ENCODE assay signal across 32 cellular contexts in the genomic region with DNA sequence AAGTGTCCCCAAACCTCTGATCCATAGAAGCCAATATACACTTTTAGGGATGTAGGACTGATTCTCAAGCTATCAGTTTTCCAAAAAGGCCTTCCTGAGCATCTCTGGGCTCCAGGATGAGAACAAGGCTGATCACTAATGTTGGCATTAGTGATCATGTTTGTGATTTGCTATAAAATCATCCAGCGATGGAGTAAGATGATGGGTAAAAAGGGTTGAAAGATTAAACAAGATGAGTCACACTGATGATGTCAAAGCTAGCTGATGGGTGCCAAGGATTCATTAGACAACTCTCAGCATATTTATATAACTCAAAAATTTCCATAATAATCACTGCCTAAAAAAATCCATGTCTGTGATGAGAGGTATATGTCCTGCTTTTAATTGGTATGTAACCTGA. TPM values are rescaled to one million over a fixed set of nuclear protein-coding genes. Genes with fewer than 3 reads are reported as not detected.
"Had no signal": no experiment of that assay in that cellular context is flagged by ENCODE, and none has a peak within 500 bp of the region (broad histone marks: within the 10 kb centered on the region; RNA-seq: fewer than 3 reads in every experiment).

No MANE protein-coding gene starts in this region.

- H3K36me3 ChIP-seq: SJCRH30, WERI-Rb-1 had no signal

- H3K4me3 ChIP-seq: PC-9, SJCRH30, SK-N-MC had no signal

- H3K27ac ChIP-seq: PC-9, SJCRH30, SK-N-MC, WERI-Rb-1 had no signal

- H3K27me3 ChIP-seq: SJCRH30 had no signal

- H3K4me2 ChIP-seq: PC-9 had no signal

- H2AFZ ChIP-seq: PC-9 had no signal

- DNase-seq: activated CD4-positive, alpha-beta memory T cell treated with anti-CD3 and anti-CD28 coated beads, Interleukin-2, amount 10 ng/mL, durations not matched to agents 7 days and 5 days; activated CD4-positive, alpha-beta T cell treated with anti-CD3 and anti-CD28 coated beads for 1 hour; activated CD4-positive, alpha-beta T cell treated with anti-CD3 and anti-CD28 coated beads for 48 hours; activated CD4-positive, CD25-positive, alpha-beta regulatory T cell; activated CD8-positive, alpha-beta memory T cell treated with anti-CD3 and anti-CD28 coated beads for 24 hours; activated CD8-positive, alpha-beta memory T cell treated with anti-CD3 and anti-CD28 coated beads, Interleukin-2, amount 10 ng/mL, durations not matched to agents 7 days and 5 days; activated CD8-positive, alpha-beta memory T cell treated with anti-CD3 and anti-CD28 coated beads, Interleukin-2, amount 50 U/mL, for 48 hours; activated effector memory CD4-positive, alpha-beta T cell treated with Interleukin-2 at 50 U/mL for 16 hours; activated naive CD4-positive, alpha-beta T cell treated with anti-CD3 and anti-CD28 coated beads, Interleukin-2, amount 10 ng/mL, durations not matched to agents 7 days and 5 days; activated naive CD8-positive, alpha-beta T cell treated with anti-CD3 and anti-CD28 coated beads, Interleukin-2, amount 50 U/mL, for 24 hours; activated T-cell treated with anti-CD3 and anti-CD28 coated beads, Interleukin-2, amount 50 U/mL, for 48 hours; anterior cingulate cortex; Karpas-422; KBM-7; NCI-H1105; NCI-H1417 treated with DMSO at 0.1 percent for 48 hours; NCI-H187 treated with DMSO at 0.1 percent for 48 hours; NCI-H2081; NCI-H226; NCI-H446 treated with DMSO at 0.1 percent for 48 hours; NCI-H524 treated with DMSO at 0.1 percent for 48 hours; PC-9; Right ventricle myocardium superior; SJCRH30; T1000; WERI-Rb-1 had no signal

RNA-seq across cellular contexts. Expression of a gene that starts 42.8 kb away (rescaled TPM):
- total RNA-seq: MCF 10A had no signal

RNA-seq across cellular contexts. Expression of a gene that starts 54.3 kb away (rescaled TPM):
- total RNA-seq: activated CD4-positive, alpha-beta memory T cell treated with anti-CD3 and anti-CD28 coated beads, Interleukin-2, amount 10 ng/mL, durations not matched to agents 7 days and 5 days; activated CD8-positive, alpha-beta memory T cell treated with anti-CD3 and anti-CD28 coated beads, Interleukin-2, amount 10 ng/mL, durations not matched to agents 7 days and 5 days; bronchial epithelial cell; MCF 10A; OCI-LY7; PC-9; Right ventricle myocardium superior; T-helper 1 cell treated with Interleukin-12 subunit alpha and Interleukin-12 subunit beta and Interleukin-4 antibody, amounts not matched to agents 30 ng/mL and 1 ng/mL, for 36 hours; T-helper 2 cell treated with Interferon-gamma antibody and Interleukin-4, amounts not matched to agents 100 ng/mL and 5 ng/mL, for 36 hours had no signal
